Comparison of ENCODE assay signal across 8 cellular contexts in the genomic region with DNA sequence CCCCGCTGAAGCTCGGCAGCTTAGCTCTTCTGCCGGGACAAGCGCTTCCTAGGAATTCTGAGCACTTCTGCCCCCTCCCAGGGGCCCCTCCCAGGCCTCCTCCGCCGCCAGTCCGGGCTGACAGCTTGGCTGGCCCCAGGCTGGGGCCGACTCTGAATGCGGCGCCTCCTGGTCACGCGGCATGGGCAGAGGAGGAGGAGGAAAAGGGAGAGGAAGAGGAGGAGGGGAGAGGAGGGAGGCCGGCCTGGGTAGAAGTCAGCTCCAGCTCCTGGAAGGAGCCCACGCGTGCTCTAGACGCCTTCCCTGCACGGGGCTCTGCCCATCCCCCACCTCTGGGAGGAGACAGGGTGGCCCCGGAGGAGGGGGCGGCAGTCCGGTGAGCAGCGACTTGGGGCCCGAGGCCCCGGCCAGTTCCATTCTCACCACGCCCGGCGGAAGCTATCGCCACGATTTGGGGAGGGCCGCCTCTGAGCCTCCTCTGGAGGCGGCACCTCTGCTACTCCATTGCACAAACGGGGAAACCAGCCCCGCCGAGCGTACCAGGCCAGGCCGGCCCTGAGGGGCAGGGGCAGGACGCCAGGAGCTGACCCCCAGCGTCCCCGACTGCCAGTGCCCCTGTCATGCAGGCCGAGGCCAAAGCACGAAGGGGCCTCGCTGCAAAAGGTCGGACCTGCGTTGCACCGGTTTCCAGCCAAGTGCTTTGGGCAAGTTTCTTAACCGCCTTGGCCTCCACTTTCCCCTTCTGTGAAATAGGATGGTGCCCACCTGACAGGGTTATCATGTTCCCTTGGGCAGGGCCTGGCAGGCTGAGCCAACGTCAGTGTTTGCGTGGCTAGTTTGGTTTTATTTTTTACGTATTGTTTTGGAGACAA.
A peak's percentile ranks its signal among the peaks of the same experiment; 100 is the strongest.
DNase-seq lines count a peak whose midpoint lies in the region; FAIRE-seq and TF ChIP-seq lines count a peak whose summit lies in the region.

No MANE protein-coding gene starts in this region.

- H3K27me3 ChIP-seq in BLaER1: peaks cover 53% of the 10 kb centered on the region
- peaks cover 37% of the 10 kb centered on the region for H3K27me3 ChIP-seq in KMS-11 (ENCODE audit: insufficient read depth, low read depth)

- peaks cover 14% of the 10 kb centered on the region for H4K20me1 ChIP-seq in BLaER1
- H4K20me1 ChIP-seq in KMS-11 (ENCODE audit: insufficient read depth): no peaks in the 10 kb centered on the region

- H3K4me3 ChIP-seq in BLaER1 (peak overlapping the region; percentile 77), KMS-11 (IDR thresholded peaks at IDR 0.05; ENCODE audit: insufficient read depth, low read depth, low read length) (no peak overlapping the region)

- no peak for TF ChIP-seq CTCF in KMS-11 (conservative IDR thresholded peaks at IDR 0.05; ENCODE audit: low read depth, low read length)

- peak; percentile 84 for FAIRE-seq in urothelium cell line (lab: Jason Lieb, UNC)

- H3K4me1 ChIP-seq in BLaER1 (peaks cover 31% of the 10 kb centered on the region), KMS-11 (ENCODE audit: low read depth, poor library complexity, severe bottlenecking) (peaks cover 8% of the 10 kb centered on the region)

- H2AFZ ChIP-seq in KMS-11 (ENCODE audit: low read depth): peak overlapping the region; percentile 54; the same call in 1 of the 2 replicates

- no peaks in the 10 kb centered on the region for H3K79me2 ChIP-seq in KMS-11 (ENCODE audit: insufficient read depth, low read depth)

- H3K36me3 ChIP-seq in BLaER1 (no peaks in the 10 kb centered on the region), KMS-11 (ENCODE audit: insufficient read depth) (no peaks in the 10 kb centered on the region)

- DNase-seq in central memory CD4-positive, alpha-beta T cell: peak; percentile 19
- peak; percentile 11 for DNase-seq in medulla oblongata (ENCODE audit: extremely low spot score)
- DNase-seq in urothelium cell line (ENCODE audit: low spot score): no peak
- no peak for DNase-seq in AG08395 (ENCODE audit: low spot score)
- DNase-seq in inferior parietal cortex (ENCODE audit: extremely low spot score): no peak
- DNase-seq in NCI-H2107 treated with DMSO at 0.1 percent for 48 hours (lab: John Stamatoyannopoulos, UW; ENCODE audit: unreplicated experiment): no peak

- H3K4me2 ChIP-seq in BLaER1 (peak overlapping the region; percentile 78), KMS-11 (peak overlapping the region; percentile 68)

- no peak overlapping the region for H3K9ac ChIP-seq in BLaER1
- H3K9ac ChIP-seq in KMS-11: no peak overlapping the region

- H3K27ac ChIP-seq in BLaER1 (no peak overlapping the region), KMS-11 (no peak overlapping the region)

- no peaks in the 10 kb centered on the region for H3K9me3 ChIP-seq in BLaER1

Comparison
In these comparisons a context has a peak if more than half of its experiments do, and no peak if none do; other contexts are left out.
1. DNase-seq: peak in central memory CD4-positive, alpha-beta T cell (single experiment) and medulla oblongata (single experiment); none in urothelium cell line (single experiment), AG08395 (single experiment), inferior parietal cortex (single experiment) and NCI-H2107 treated with DMSO at 0.1 percent for 48 hours (single experiment).